14 cellular contexts compared by ENCODE assay signal in the genomic region with DNA sequence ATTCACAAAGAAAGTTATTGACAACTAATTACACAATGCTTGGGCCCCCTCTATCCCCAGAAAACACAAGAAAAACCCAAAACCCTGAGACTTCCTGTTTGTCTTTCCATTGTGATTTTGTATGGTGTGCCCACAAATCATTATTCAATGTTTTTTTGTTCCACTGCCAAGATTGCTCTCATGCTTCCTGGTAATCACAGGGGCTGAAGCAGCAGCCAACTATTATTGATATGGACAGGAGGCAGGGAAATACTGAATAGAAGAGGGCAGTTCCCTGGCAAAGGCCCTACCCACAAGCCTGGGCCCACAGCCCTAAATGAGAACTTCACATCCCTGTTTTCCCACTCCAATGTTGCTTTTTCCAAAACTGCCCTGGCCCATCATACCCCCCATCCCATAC. TPM values are rescaled to one million over a fixed set of nuclear protein-coding genes. Genes with fewer than 3 reads are reported as not detected.
DNase-seq lines count a peak whose midpoint lies in the region; ATAC-seq and TF ChIP-seq lines count a peak whose summit lies in the region.
"Had no signal": no experiment of that assay in that cellular context is flagged by ENCODE, and none has a peak within 500 bp of the region (broad histone marks: within the 10 kb centered on the region; RNA-seq: fewer than 3 reads in every experiment).

No MANE protein-coding gene starts in this region.

- H3K27me3 Mint-ChIP-seq in stimulated activated naive CD8-positive, alpha-beta T cell treated with anti-CD3 and anti-CD28 coated beads, Interleukin-15, Interleukin-2, amounts not matched to agents 100 ng/mL and 50 ng/mL, for 24 hours: peaks cover 6% of the 10 kb centered on the region
- H3K27me3 Mint-ChIP-seq in stimulated activated naive CD8-positive, alpha-beta T cell treated with anti-CD3 and anti-CD28 coated beads, Interleukin-15, amount 100 ng/mL, for 72 hours: peaks cover 6% of the 10 kb centered on the region

- peaks cover 25% of the 10 kb centered on the region for H3K4me1 Mint-ChIP-seq in stimulated activated naive CD8-positive, alpha-beta T cell treated with anti-CD3 and anti-CD28 coated beads, Interleukin-15, Interleukin-2, amounts not matched to agents 100 ng/mL and 50 ng/mL, for 24 hours (ENCODE audit: low read depth)
- H3K4me1 Mint-ChIP-seq in stimulated activated naive CD8-positive, alpha-beta T cell treated with anti-CD3 and anti-CD28 coated beads, Interleukin-15, amount 100 ng/mL, for 72 hours: peaks cover 30% of the 10 kb centered on the region

- H3K4me3 Mint-ChIP-seq in stimulated activated naive CD8-positive, alpha-beta T cell treated with anti-CD3 and anti-CD28 coated beads, Interleukin-15, Interleukin-2, amounts not matched to agents 100 ng/mL and 50 ng/mL, for 24 hours: no peak overlapping the region
- no peak overlapping the region for H3K4me3 Mint-ChIP-seq in stimulated activated naive CD8-positive, alpha-beta T cell treated with anti-CD3 and anti-CD28 coated beads, Interleukin-15, amount 100 ng/mL, for 72 hours
- H3K4me3 Mint-ChIP-seq: HFFc6, immature natural killer cell had no signal

- DNase-seq in stimulated activated naive CD8-positive, alpha-beta T cell treated with anti-CD3 and anti-CD28 coated beads, Interleukin-15, amount 100 ng/mL, for 72 hours: no peak
- DNase-seq in SK-MEL-5 (ENCODE audit: low read depth, low spot score) (peak; percentile 26), fibroblast of villous mesenchyme (ENCODE audit: low read depth) (peak; percentile 16), HK-2 (ENCODE audit: unreplicated experiment) (no peak), ACHN (no peak), NOMO-1 treated with DMSO at 0.1 percent for 48 hours (lab: John Stamatoyannopoulos, UW; ENCODE audit: unreplicated experiment) (no peak), NOMO-1 (lab: John Stamatoyannopoulos, UW; ENCODE audit: unreplicated experiment in 2 of 2) (no peak)
- DNase-seq: cerebellar nuclear complex; esophagus squamous epithelium; immature natural killer cell; stimulated activated CD4-positive, alpha-beta T cell treated with anti-CD3 and anti-CD28 coated beads, Interleukin-12 subunit alpha, Interleukin-12 subunit beta, amount 100 ng/mL, for 4 hours had no signal

- TF ChIP-seq CTCF in fibroblast of villous mesenchyme (IDR thresholded peaks at IDR 0.05; ENCODE audit: insufficient read depth, low read depth, low read length): no peak

- ATAC-seq in stimulated activated naive CD8-positive, alpha-beta T cell treated with anti-CD3 and anti-CD28 coated beads, Interleukin-15, amount 100 ng/mL, for 72 hours: no peak

- peak overlapping the region; percentile 46 for H3K27ac Mint-ChIP-seq in stimulated activated naive CD8-positive, alpha-beta T cell treated with anti-CD3 and anti-CD28 coated beads, Interleukin-15, Interleukin-2, amounts not matched to agents 100 ng/mL and 50 ng/mL, for 24 hours
- H3K27ac Mint-ChIP-seq in stimulated activated naive CD8-positive, alpha-beta T cell treated with anti-CD3 and anti-CD28 coated beads, Interleukin-15, amount 100 ng/mL, for 72 hours: peak overlapping the region in 1 of 2 donors; percentile 26
- H3K27ac Mint-ChIP-seq: activated T-helper 2 cell treated with anti-CD3 and anti-CD28 coated beads, Interferon-gamma antibody, Interleukin-2, Interleukin-4, amounts not matched to agents 10 μg/mL and 5 μg/mL and 100 μg/mL, durations not matched to agents 14 hours and 24 hours and 36 hours; immature natural killer cell had no signal

- peaks cover 15% of the 10 kb centered on the region for H3K9me3 Mint-ChIP-seq in stimulated activated naive CD8-positive, alpha-beta T cell treated with anti-CD3 and anti-CD28 coated beads, Interleukin-15, Interleukin-2, amounts not matched to agents 100 ng/mL and 50 ng/mL, for 24 hours
- peaks cover 11 to 17% of the 10 kb centered on the region in 2 donors for H3K9me3 Mint-ChIP-seq in stimulated activated naive CD8-positive, alpha-beta T cell treated with anti-CD3 and anti-CD28 coated beads, Interleukin-15, amount 100 ng/mL, for 72 hours
- H3K9me3 Mint-ChIP-seq: HFFc6 had no signal

- in situ Hi-C loops in SK-MEL-5 (cut with HindIII; ENCODE audit: low pct_unique_long_range_greater_than_20kb, low sequenced_read_pairs): no loop called here
- in situ Hi-C loops in ACHN (cut with HindIII; ENCODE audit: low pct_ligation_motif_present, low pct_unique_long_range_greater_than_20kb, low sequenced_read_pairs): no loop called here

- H3K4me3 ChIP-seq in fibroblast of villous mesenchyme (ENCODE audit: low read depth, low read length): no peak overlapping the region
- H3K4me3 ChIP-seq: esophagus squamous epithelium had no signal

- H3K36me3 Mint-ChIP-seq in stimulated activated naive CD8-positive, alpha-beta T cell treated with anti-CD3 and anti-CD28 coated beads, Interleukin-15, Interleukin-2, amounts not matched to agents 100 ng/mL and 50 ng/mL, for 24 hours (ENCODE audit: low read depth): peaks cover 7% of the 10 kb centered on the region

RNA-seq across cellular contexts. Expression of gene RFK, which starts 21.5 kb away (rescaled TPM):
- total RNA-seq in SK-MEL-5 (2014; rRNA removed; shearing (Covaris generic)): 33.5 and 35.9 TPM in 2 replicates
- polyA plus RNA-seq in SK-MEL-5 (2015; cell fraction: cytosol; rRNA removed): 27.6 and 33.8 TPM in 2 replicates
- polyA plus RNA-seq in SK-MEL-5 (2015; cell fraction: nucleus; rRNA removed): 6.1 and 8.9 TPM in 2 replicates
- 20.9 and 35.8 TPM in 2 replicates for total RNA-seq in fibroblast of villous mesenchyme

RNA-seq across cellular contexts. Expression of gene GCNT1, which starts 43.3 kb away (rescaled TPM):
- total RNA-seq in SK-MEL-5 (2014; rRNA removed; shearing (Covaris generic)): 0.24 TPM in 2 replicates
- polyA plus RNA-seq in SK-MEL-5 (2015; cell fraction: cytosol; rRNA removed): 0.14 and 2.2 TPM in 2 replicates
- 5.8 TPM in 1 of 2 replicates, not detected in the other for polyA plus RNA-seq in SK-MEL-5 (2015; cell fraction: nucleus; rRNA removed)
- total RNA-seq in fibroblast of villous mesenchyme: 2.6 and 9.9 TPM in 2 replicates

Comparison
In these comparisons a context has a peak if more than half of its experiments do, and no peak if none do; other contexts are left out.
1. DNase-seq: peak in SK-MEL-5 (single experiment) and fibroblast of villous mesenchyme (single experiment); none in stimulated activated naive CD8-positive, alpha-beta T cell treated with anti-CD3 and anti-CD28 coated beads, Interleukin-15, amount 100 ng/mL, for 72 hours (0 of 2), HK-2 (single experiment), ACHN (single experiment), NOMO-1 treated with DMSO at 0.1 percent for 48 hours (single experiment) and NOMO-1 (0 of 2).